Comparison of ENCODE assay signal across 8 cellular contexts in genomic region chr2:37414470-37414949, GRCh38.
A peak's percentile ranks its signal among the peaks of the same experiment; 100 is the strongest.
DNase-seq lines count a peak whose midpoint lies in the region; ATAC-seq and TF ChIP-seq lines count a peak whose summit lies in the region.

No MANE protein-coding gene starts in this region.

- TF ChIP-seq POLR2A in testis (IDR thresholded peaks at IDR 0.05): no peak

- no peaks in the 10 kb centered on the region for H3K9me3 Mint-ChIP-seq in activated CD4-positive, alpha-beta T cell treated with anti-CD3 and anti-CD28 coated beads for 36 hours (ENCODE audit: low read depth)

- POLR2A ChIA-PET in activated CD4-positive, alpha-beta T cell treated with anti-CD3 and anti-CD28 coated beads for 36 hours (lab: Charles Lee): no interaction called here

- no peak overlapping the region for H3K4me3 Mint-ChIP-seq in activated CD4-positive, alpha-beta T cell treated with anti-CD3 and anti-CD28 coated beads for 36 hours

- H3K36me3 Mint-ChIP-seq in activated CD4-positive, alpha-beta T cell treated with anti-CD3 and anti-CD28 coated beads for 36 hours (ENCODE audit: low read depth): no peaks in the 10 kb centered on the region

- intact Hi-C loops in activated CD4-positive, alpha-beta T cell treated with anti-CD3 and anti-CD28 coated beads for 36 hours (cut with DNase I, micrococcal nuclease): loop anchor here (1.0 to 10.0 kb wide), 5 partner anchors 120 to 477 kb away; no protein-coding TSS in a partner anchor
- intact Hi-C loops in left colon (cut with DNase I, micrococcal nuclease) (loop anchor here (5.0 to 10.0 kb wide), 2 partner anchors 410 to 418 kb away; no protein-coding TSS in a partner anchor), testis (cut with DNase I; ENCODE audit: low total_unique reads) (loop anchor here (10.0 kb wide), 1 partner anchor 420 kb away; no protein-coding TSS in a partner anchor)

- H3K36me3 ChIP-seq in testis (ENCODE audit: low read depth, missing control alignments): no peaks in the 10 kb centered on the region

- DNase-seq in activated CD4-positive, alpha-beta T cell treated with anti-CD3 and anti-CD28 coated beads for 36 hours: no peak
- no peak for DNase-seq in activated CD4-positive, alpha-beta T cell treated with anti-CD3 and anti-CD28 coated beads, Interleukin-2, amount 50 U/mL, for 48 hours
- DNase-seq in HT-29 (ENCODE audit: low spot score) (peak; percentile 79), NOMO-1 treated with DMSO at 0.1 percent for 48 hours (lab: John Stamatoyannopoulos, UW; ENCODE audit: unreplicated experiment) (peak; percentile 87), cardiac fibroblast (ENCODE audit: low read depth in 2 of 2) (peak; percentile 83 to 85), left colon (peak in 1 of 2 donors; percentile 18), testis (no peak), T-helper 9 cell (no peak)

- H3K27ac Mint-ChIP-seq in activated CD4-positive, alpha-beta T cell treated with anti-CD3 and anti-CD28 coated beads for 36 hours: no peak overlapping the region

- CTCF ChIA-PET in activated CD4-positive, alpha-beta T cell treated with anti-CD3 and anti-CD28 coated beads for 36 hours (lab: Charles Lee): interaction anchor here (0.5 to 8.4 kb wide), 37 partner anchors 9 to 663 kb away, joined by 3 to 129 read pairs (median 4); partner anchors contain the start of gene RMDN2

- ATAC-seq in activated CD4-positive, alpha-beta T cell treated with anti-CD3 and anti-CD28 coated beads for 36 hours: peak; percentile 60
- peak; percentile 91 for ATAC-seq in left colon

- H3K4me3 ChIP-seq in cardiac fibroblast (replicated peaks in 1 of 2; ENCODE audit: low read depth in 2 of 2, low read length in 2 of 2) (no peak overlapping the region), testis (no peak overlapping the region)

- H3K27me3 Mint-ChIP-seq in activated CD4-positive, alpha-beta T cell treated with anti-CD3 and anti-CD28 coated beads for 36 hours: no peaks in the 10 kb centered on the region

- TF ChIP-seq CTCF in cardiac fibroblast (IDR thresholded peaks at IDR 0.05; ENCODE audit: low read depth, low read length): peak; percentile 82
- peak; percentile 78 to 94 (median 83) for TF ChIP-seq CTCF in testis (IDR thresholded peaks at IDR 0.05)

- 39 to 42% methylated on average over 8 of the region's 8 CpGs for WGBS in testis, 2 donors

- H3K9me3 ChIP-seq in testis: no peaks in the 10 kb centered on the region

- peaks cover 7% of the 10 kb centered on the region for H3K4me1 Mint-ChIP-seq in activated CD4-positive, alpha-beta T cell treated with anti-CD3 and anti-CD28 coated beads for 36 hours

- no peaks in the 10 kb centered on the region for H3K27me3 ChIP-seq in testis

- H3K27ac ChIP-seq in testis: no peak overlapping the region

- H3K4me1 ChIP-seq in testis: no peaks in the 10 kb centered on the region

Comparison
In these comparisons a context has a peak if more than half of its experiments do, and no peak if none do; other contexts are left out.
1. DNase-seq: peak in HT-29 (single experiment), NOMO-1 treated with DMSO at 0.1 percent for 48 hours (single experiment) and cardiac fibroblast (2 of 2); none in activated CD4-positive, alpha-beta T cell treated with anti-CD3 and anti-CD28 coated beads for 36 hours (single experiment), activated CD4-positive, alpha-beta T cell treated with anti-CD3 and anti-CD28 coated beads, Interleukin-2, amount 50 U/mL, for 48 hours (0 of 2), testis (single experiment) and T-helper 9 cell (single experiment).